ENCODE assay signal across 9 cellular contexts in the genomic region with DNA sequence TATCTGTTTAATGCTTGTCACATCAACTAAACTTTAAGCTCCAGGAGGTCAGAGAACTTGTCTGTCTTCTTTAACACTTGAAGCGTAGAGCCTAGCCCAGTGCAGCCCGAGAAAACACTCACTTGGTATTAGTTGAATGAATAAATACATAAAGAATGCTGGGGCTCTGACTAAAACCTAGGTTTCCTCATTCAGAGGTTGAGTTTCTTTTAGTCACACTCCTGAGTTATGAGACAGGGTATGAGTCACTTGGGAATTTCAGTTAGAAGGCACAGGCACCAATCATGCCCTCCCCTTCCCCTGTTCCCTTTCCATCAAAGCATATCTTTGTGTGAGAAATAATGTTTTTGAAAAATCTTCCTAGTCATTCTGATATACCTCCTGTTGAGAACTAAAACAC.
DNase-seq lines count a peak whose midpoint lies in the region; ATAC-seq and TF ChIP-seq lines count a peak whose summit lies in the region.
"Had no signal": no experiment of that assay in that cellular context is flagged by ENCODE, and none has a peak within 500 bp of the region (broad histone marks: within the 10 kb centered on the region; RNA-seq: fewer than 3 reads in every experiment).

No MANE protein-coding gene starts in this region.

- H3K4me3 Mint-ChIP-seq in activated naive CD4-positive, alpha-beta T cell treated with anti-CD3 and anti-CD28 coated beads for 36 hours: no peak overlapping the region
- H3K4me3 Mint-ChIP-seq in stimulated activated effector memory CD8-positive, alpha-beta T cell treated with anti-CD3 and anti-CD28 coated beads, Interleukin-12 subunit alpha, Interleukin-12 subunit beta, amount 100 ng/mL, for 72 hours: no peak overlapping the region
- no peak overlapping the region for H3K4me3 Mint-ChIP-seq in nephron progenitor cell
- H3K4me3 Mint-ChIP-seq: CD4-positive, alpha-beta memory T cell had no signal

- intact Hi-C loops in activated naive CD4-positive, alpha-beta T cell treated with anti-CD3 and anti-CD28 coated beads for 36 hours (cut with micrococcal nuclease): loop anchor here (1.0 to 5.0 kb wide), 10 partner anchors 88 to 1635 kb away; partner anchors contain the start of genes CD96 and NECTIN3
- intact Hi-C loops in right cardiac atrium (cut with DNase I): no loop called here

- no peak overlapping the region for H3K4me3 ChIP-seq in right cardiac atrium (ENCODE audit: low read length)

- no peak overlapping the region for H3K27ac ChIP-seq in right cardiac atrium (ENCODE audit: low read length)

- ATAC-seq in esophagus mucosa (peak; percentile 76), GM21529 (IDR thresholded peaks at IDR 0.05; ENCODE audit: unreplicated experiment) (no peak), right cardiac atrium (no peak)
- ATAC-seq in stimulated activated effector memory CD8-positive, alpha-beta T cell treated with anti-CD3 and anti-CD28 coated beads, Interleukin-12 subunit alpha, Interleukin-12 subunit beta, amount 100 ng/mL, for 72 hours: peak; percentile 89

- H3K4me1 ChIP-seq in right cardiac atrium (ENCODE audit: control insufficient read depth, insufficient read depth, low read length): no peaks in the 10 kb centered on the region

- H3K9me3 Mint-ChIP-seq in activated naive CD4-positive, alpha-beta T cell treated with anti-CD3 and anti-CD28 coated beads for 36 hours: no peaks in the 10 kb centered on the region
- no peaks in the 10 kb centered on the region for H3K9me3 Mint-ChIP-seq in stimulated activated effector memory CD8-positive, alpha-beta T cell treated with anti-CD3 and anti-CD28 coated beads, Interleukin-12 subunit alpha, Interleukin-12 subunit beta, amount 100 ng/mL, for 72 hours
- no peaks in the 10 kb centered on the region for H3K9me3 Mint-ChIP-seq in nephron progenitor cell
- H3K9me3 Mint-ChIP-seq: CD4-positive, alpha-beta memory T cell had no signal

- no peaks in the 10 kb centered on the region for H3K36me3 Mint-ChIP-seq in activated naive CD4-positive, alpha-beta T cell treated with anti-CD3 and anti-CD28 coated beads for 36 hours (ENCODE audit: low read depth)
- H3K36me3 Mint-ChIP-seq in stimulated activated effector memory CD8-positive, alpha-beta T cell treated with anti-CD3 and anti-CD28 coated beads, Interleukin-12 subunit alpha, Interleukin-12 subunit beta, amount 100 ng/mL, for 72 hours: no peaks in the 10 kb centered on the region
- no peaks in the 10 kb centered on the region for H3K36me3 Mint-ChIP-seq in nephron progenitor cell (ENCODE audit: low read depth)
- H3K36me3 Mint-ChIP-seq: CD4-positive, alpha-beta memory T cell had no signal

- CTCF ChIA-PET in activated naive CD4-positive, alpha-beta T cell treated with anti-CD3 and anti-CD28 coated beads for 36 hours (lab: Charles Lee): no interaction called here

- H3K4me1 Mint-ChIP-seq in activated naive CD4-positive, alpha-beta T cell treated with anti-CD3 and anti-CD28 coated beads for 36 hours (ENCODE audit: low read depth): peaks cover 12% of the 10 kb centered on the region
- no peaks in the 10 kb centered on the region for H3K4me1 Mint-ChIP-seq in stimulated activated effector memory CD8-positive, alpha-beta T cell treated with anti-CD3 and anti-CD28 coated beads, Interleukin-12 subunit alpha, Interleukin-12 subunit beta, amount 100 ng/mL, for 72 hours
- H3K4me1 Mint-ChIP-seq in nephron progenitor cell: peaks cover 20% of the 10 kb centered on the region

- H3K27me3 Mint-ChIP-seq in activated naive CD4-positive, alpha-beta T cell treated with anti-CD3 and anti-CD28 coated beads for 36 hours (ENCODE audit: low read depth): peaks cover 2% of the 10 kb centered on the region
- peaks cover 5% of the 10 kb centered on the region for H3K27me3 Mint-ChIP-seq in nephron progenitor cell (ENCODE audit: low read depth, poor library complexity)
- H3K27me3 Mint-ChIP-seq: CD4-positive, alpha-beta memory T cell had no signal

- 80% methylated on average over 2 of the region's 2 CpGs for WGBS in right cardiac atrium

- no peak overlapping the region for H3K27ac Mint-ChIP-seq in activated naive CD4-positive, alpha-beta T cell treated with anti-CD3 and anti-CD28 coated beads for 36 hours
- H3K27ac Mint-ChIP-seq in stimulated activated effector memory CD8-positive, alpha-beta T cell treated with anti-CD3 and anti-CD28 coated beads, Interleukin-12 subunit alpha, Interleukin-12 subunit beta, amount 100 ng/mL, for 72 hours: no peak overlapping the region
- no peak overlapping the region for H3K27ac Mint-ChIP-seq in nephron progenitor cell

- H3K27me3 ChIP-seq in right cardiac atrium (ENCODE audit: control insufficient read depth, insufficient read depth): no peaks in the 10 kb centered on the region

- DNase-seq in activated naive CD4-positive, alpha-beta T cell treated with anti-CD3 and anti-CD28 coated beads for 36 hours: peak; percentile 58
- DNase-seq in activated naive CD4-positive, alpha-beta T cell (lab: John Stamatoyannopoulos, UW): no peak
- peak; percentile 95 for DNase-seq in NCI-H226
- DNase-seq in stimulated activated effector memory CD8-positive, alpha-beta T cell treated with anti-CD3 and anti-CD28 coated beads, Interleukin-12 subunit alpha, Interleukin-12 subunit beta, amount 100 ng/mL, for 72 hours (ENCODE audit: low spot score in 2 of 2): no peak
- DNase-seq in right cardiac atrium: no peak
- DNase-seq in nephron progenitor cell: no peak
- DNase-seq: CD4-positive, alpha-beta memory T cell had no signal

- H3K9me3 ChIP-seq in right cardiac atrium (ENCODE audit: control insufficient read depth, low read length): no peaks in the 10 kb centered on the region

- TF ChIP-seq CTCF in nephron progenitor cell (IDR thresholded peaks at IDR 0.05): no peak

Comparison
In these comparisons a context has a peak if more than half of its experiments do, and no peak if none do; other contexts are left out.
1. DNase-seq: peak in activated naive CD4-positive, alpha-beta T cell treated with anti-CD3 and anti-CD28 coated beads for 36 hours (single experiment) and NCI-H226 (single experiment); none in activated naive CD4-positive, alpha-beta T cell (0 of 4), stimulated activated effector memory CD8-positive, alpha-beta T cell treated with anti-CD3 and anti-CD28 coated beads, Interleukin-12 subunit alpha, Interleukin-12 subunit beta, amount 100 ng/mL, for 72 hours (0 of 2), right cardiac atrium (0 of 3) and nephron progenitor cell (single experiment).
2. ATAC-seq: peak in esophagus mucosa (single experiment) and stimulated activated effector memory CD8-positive, alpha-beta T cell treated with anti-CD3 and anti-CD28 coated beads, Interleukin-12 subunit alpha, Interleukin-12 subunit beta, amount 100 ng/mL, for 72 hours (single experiment); none in GM21529 (single experiment) and right cardiac atrium (0 of 2).